In the genomic region with DNA sequence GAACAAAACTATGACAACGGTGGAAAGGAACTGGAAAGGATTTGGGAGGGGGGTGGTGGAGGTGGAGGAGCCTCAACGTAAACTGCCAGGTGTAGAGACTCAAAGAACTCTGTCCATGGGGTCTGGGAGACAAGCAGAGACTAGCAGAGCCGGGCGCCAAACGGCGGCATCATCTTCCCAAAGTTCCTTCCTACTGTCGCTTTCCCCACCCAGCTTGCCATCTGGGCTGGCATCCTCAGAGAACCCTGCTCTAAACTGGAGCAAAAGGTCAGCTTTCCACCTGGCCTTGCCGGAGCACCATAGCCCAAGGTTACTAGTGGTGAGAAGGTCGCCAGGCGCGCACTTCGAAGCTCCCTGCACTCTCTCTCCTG, we compare ENCODE assay signal across 8 cellular contexts. TPM values are rescaled to one million over a fixed set of nuclear protein-coding genes. Genes with fewer than 3 reads are reported as not detected.
DNase-seq lines count a peak whose midpoint lies in the region; ATAC-seq and TF ChIP-seq lines count a peak whose summit lies in the region.

No MANE protein-coding gene starts in this region.

- H3K4ac ChIP-seq in mesenchymal stem cell (ENCODE audit: low read depth in 1 of 2, low read length in 2 of 2): peak overlapping the region; percentile 71 to 100

- no peaks in the 10 kb centered on the region for H3K9me3 Mint-ChIP-seq in activated naive CD4-positive, alpha-beta T cell treated with anti-CD3 and anti-CD28 coated beads, Interleukin-2, amount 50 U/mL, for 24 hours

- H3K27ac ChIP-seq in ascending aorta (peak overlapping the region; percentile 99 to 100), mesenchymal stem cell (ENCODE audit: low read length, poor library complexity, severe bottlenecking) (peak overlapping the region; percentile 99), upper lobe of right lung (peak overlapping the region; percentile 99)

- intact Hi-C loops in ascending aorta (cut with DNase I) (loop anchor here (2.0 to 10.0 kb wide), 2 partner anchors 114 to 268 kb away; partner anchors contain the start of gene VASH1), upper lobe of right lung (cut with DNase I) (no loop called here)

- TF ChIP-seq CTCF in ascending aorta (IDR thresholded peaks at IDR 0.05) (no peak), upper lobe of right lung (IDR thresholded peaks at IDR 0.05) (no peak), GM13976 (IDR thresholded peaks at IDR 0.05; ENCODE audit: borderline replicate concordance, control extremely low read depth, extremely low read depth, insufficient read depth, missing control alignments) (no peak)

- peaks cover 2% of the 10 kb centered on the region for H3K36me3 Mint-ChIP-seq in activated naive CD4-positive, alpha-beta T cell treated with anti-CD3 and anti-CD28 coated beads, Interleukin-2, amount 50 U/mL, for 24 hours

- in situ Hi-C loops in GM13976 (cut with MboI; ENCODE audit: low sequenced_read_pairs, unreplicated experiment): no loop called here

- peak overlapping the region; percentile 44 for H2AK5ac ChIP-seq in mesenchymal stem cell (ENCODE audit: low read length, severe bottlenecking)

- peak overlapping the region; percentile 65 for H2BK120ac ChIP-seq in mesenchymal stem cell (ENCODE audit: low read depth, low read length)

- peak overlapping the region; percentile 94 for H3K27ac Mint-ChIP-seq in activated naive CD4-positive, alpha-beta T cell treated with anti-CD3 and anti-CD28 coated beads, Interleukin-2, amount 50 U/mL, for 24 hours

- H3K23ac ChIP-seq in mesenchymal stem cell (ENCODE audit: low read length in 2 of 2): peak overlapping the region in 1 of 2 experiments; percentile 98

- H3K4me3 Mint-ChIP-seq in activated naive CD4-positive, alpha-beta T cell treated with anti-CD3 and anti-CD28 coated beads, Interleukin-2, amount 50 U/mL, for 24 hours: peak overlapping the region; percentile 91

- peak overlapping the region; percentile 42 for H3K4me2 ChIP-seq in mesenchymal stem cell (ENCODE audit: low read length, poor library complexity, severe bottlenecking)

- H3K27me3 ChIP-seq in ascending aorta: no peaks in the 10 kb centered on the region
- H3K27me3 ChIP-seq in mesenchymal stem cell (ENCODE audit: control insufficient read depth in 1 of 2, insufficient read depth in 1 of 2, low read length in 2 of 2): no peaks in the 10 kb centered on the region
- H3K27me3 ChIP-seq in upper lobe of right lung: no peaks in the 10 kb centered on the region

- 36% methylated on average over 12 of the region's 12 CpGs for WGBS in mesenchymal stem cell

- H3K4me1 ChIP-seq in ascending aorta (peaks cover 10 to 56% of the 10 kb centered on the region in 2 donors), mesenchymal stem cell (ENCODE audit: control insufficient read depth, insufficient read depth, low read depth, low read length) (peaks cover 35% of the 10 kb centered on the region), upper lobe of right lung (peaks cover 72% of the 10 kb centered on the region)

- H2BK15ac ChIP-seq in mesenchymal stem cell (ENCODE audit: low read depth, poor library complexity, severe bottlenecking): peak overlapping the region; percentile 4

- H3K36me3 ChIP-seq in ascending aorta (no peaks in the 10 kb centered on the region), mesenchymal stem cell (ENCODE audit: control insufficient read depth in 1 of 2, insufficient read depth in 2 of 2, low read depth in 1 of 2, low read length in 2 of 2) (no peaks in the 10 kb centered on the region), upper lobe of right lung (no peaks in the 10 kb centered on the region)

- DNase-seq in activated naive CD4-positive, alpha-beta T cell (lab: John Stamatoyannopoulos, UW): no peak
- no peak for DNase-seq in ascending aorta (ENCODE audit: low spot score in 2 of 2)
- no peak for DNase-seq in mesenchymal stem cell
- no peak for DNase-seq in upper lobe of right lung
- no peak for DNase-seq in GM19238 (ENCODE audit: insufficient read length, low spot score)
- DNase-seq in GM13976 (ENCODE audit: low spot score): no peak

- H2AFZ ChIP-seq in mesenchymal stem cell (ENCODE audit: low read depth, low read length): no peak overlapping the region

- H3K9me3 ChIP-seq in ascending aorta: no peaks in the 10 kb centered on the region
- H3K9me3 ChIP-seq in mesenchymal stem cell (ENCODE audit: control insufficient read depth, low read length): no peaks in the 10 kb centered on the region
- no peaks in the 10 kb centered on the region for H3K9me3 ChIP-seq in upper lobe of right lung

- H4K8ac ChIP-seq in mesenchymal stem cell (ENCODE audit: low read length): peak overlapping the region; percentile 90

- peak overlapping the region; percentile 90 for H4K91ac ChIP-seq in mesenchymal stem cell (ENCODE audit: low read length)

- no peaks in the 10 kb centered on the region for H3K27me3 Mint-ChIP-seq in activated naive CD4-positive, alpha-beta T cell treated with anti-CD3 and anti-CD28 coated beads, Interleukin-2, amount 50 U/mL, for 24 hours

- H3K79me1 ChIP-seq in mesenchymal stem cell (replicated peaks; ENCODE audit: low read length, poor library complexity, severe bottlenecking): peaks cover 9% of the 10 kb centered on the region

- peak overlapping the region; percentile 93 to 100 for H3K18ac ChIP-seq in mesenchymal stem cell (ENCODE audit: low read depth in 1 of 2, low read length in 2 of 2)

- H2BK5ac ChIP-seq in mesenchymal stem cell (ENCODE audit: low read depth, low read length, poor library complexity, severe bottlenecking): peak overlapping the region; percentile 96

- H3K4me1 Mint-ChIP-seq in activated naive CD4-positive, alpha-beta T cell treated with anti-CD3 and anti-CD28 coated beads, Interleukin-2, amount 50 U/mL, for 24 hours: peaks cover 78% of the 10 kb centered on the region

- peak overlapping the region in 1 of 2 experiments; percentile 97 for H3K14ac ChIP-seq in mesenchymal stem cell (ENCODE audit: low read length in 2 of 2)

- ATAC-seq in upper lobe of right lung: no peak
- ATAC-seq in GM21737 (IDR thresholded peaks at IDR 0.05; ENCODE audit: unreplicated experiment): no peak

- H3K4me3 ChIP-seq in ascending aorta (peak overlapping the region; percentile 41 to 67), mesenchymal stem cell (ENCODE audit: insufficient read depth in 1 of 2, low read depth in 1 of 2, low read length in 2 of 2) (peak overlapping the region in 1 of 2 experiments; percentile 52), upper lobe of right lung (peak overlapping the region; percentile 69)

- H3K9ac ChIP-seq in mesenchymal stem cell (ENCODE audit: low read length): peak overlapping the region; percentile 95

- peak overlapping the region; percentile 12 to 99 for H2BK12ac ChIP-seq in mesenchymal stem cell (ENCODE audit: low read length in 2 of 2)

RNA-seq across cellular contexts. Expression of gene IRF2BPL, which starts 4.0 kb away (rescaled TPM):
- total RNA-seq in ascending aorta: 68.1 TPM
- 49.1 TPM for polyA plus RNA-seq in mesenchymal stem cell (2013, experiment 1 of 2)
- polyA plus RNA-seq in mesenchymal stem cell (2013, experiment 2 of 2): 48.1 TPM
- total RNA-seq in upper lobe of right lung: 50.6 TPM
